ENCODE assay signal across 20 cellular contexts in genomic region chr1:238088891-238089290, GRCh38.
DNase-seq lines count a peak whose midpoint lies in the region; ATAC-seq and TF ChIP-seq lines count a peak whose summit lies in the region.
"Had no signal": no experiment of that assay in that cellular context is flagged by ENCODE, and none has a peak within 500 bp of the region (broad histone marks: within the 10 kb centered on the region; RNA-seq: fewer than 3 reads in every experiment).

No MANE protein-coding gene starts in this region.

- H3K4me3 ChIP-seq in kidney epithelial cell (ENCODE audit: low read depth, low read length) = no peak overlapping the region
- H3K4me3 ChIP-seq: GM12878, left ventricle myocardium inferior had no signal

- peak; percentile 29 for DNase-seq in Caki2 (ENCODE audit: low read depth)
- peak; percentile 16 for DNase-seq in NCI-H1105 treated with DMSO at 0.1 percent for 48 hours (lab: John Stamatoyannopoulos, UW)
- DNase-seq in RWPE1 (ENCODE audit: low spot score) = peak; percentile 3
- peak; percentile 2 for DNase-seq in kidney epithelial cell (ENCODE audit: low read depth)
- no peak for DNase-seq in UCSD-AML1 (lab: John Stamatoyannopoulos, UW; ENCODE audit: unreplicated experiment)
- no peak for DNase-seq in natural killer cell treated with Interleukin-12 subunit alpha and Interleukin-12 subunit beta and Interleukin-15 and Interleukin-18, amount 100 ng/mL, for 72 hours (ENCODE audit: low spot score)
- DNase-seq in left colon = no peak
- no peak for DNase-seq in activated CD4-positive, alpha-beta T cell treated with anti-CD3 and anti-CD28 coated beads, Interleukin-2, amount 10 ng/mL, durations not matched to agents 7 days and 5 days
- DNase-seq: activated CD4-positive, alpha-beta T cell treated with anti-CD3 and anti-CD28 coated beads for 1 hour; activated T-cell treated with anti-CD3 and anti-CD28 coated beads, Interleukin-2, amount 50 U/mL, for 1 hour; cortex of kidney; glutamatergic neuron; left ventricle myocardium inferior; MV-4-11; NCI-H524; Right ventricle myocardium superior; substantia nigra had no signal

- H3K9me3 Mint-ChIP-seq in natural killer cell treated with Interleukin-12 subunit alpha and Interleukin-12 subunit beta and Interleukin-15 and Interleukin-18, amount 100 ng/mL, for 72 hours = peaks cover 18% of the 10 kb centered on the region
- peaks cover 2% of the 10 kb centered on the region for H3K9me3 Mint-ChIP-seq in activated CD4-positive, alpha-beta T cell treated with anti-CD3 and anti-CD28 coated beads, Interleukin-2, amount 10 ng/mL, durations not matched to agents 7 days and 5 days

- no peaks in the 10 kb centered on the region for H3K36me3 Mint-ChIP-seq in natural killer cell treated with Interleukin-12 subunit alpha and Interleukin-12 subunit beta and Interleukin-15 and Interleukin-18, amount 100 ng/mL, for 72 hours
- no peaks in the 10 kb centered on the region for H3K36me3 Mint-ChIP-seq in activated CD4-positive, alpha-beta T cell treated with anti-CD3 and anti-CD28 coated beads, Interleukin-2, amount 10 ng/mL, durations not matched to agents 7 days and 5 days (ENCODE audit: low read depth)

- in situ Hi-C loops in Caki2 (cut with HindIII; ENCODE audit: low pct_unique_long_range_greater_than_20kb, low sequenced_read_pairs) = no loop called here

- H3K27ac ChIP-seq in RWPE1 = no peak overlapping the region
- H3K27ac ChIP-seq: C4-2B, KMS-11, left ventricle myocardium inferior had no signal

- no peak overlapping the region for H3K4me3 Mint-ChIP-seq in natural killer cell treated with Interleukin-12 subunit alpha and Interleukin-12 subunit beta and Interleukin-15 and Interleukin-18, amount 100 ng/mL, for 72 hours
- H3K4me3 Mint-ChIP-seq in activated CD4-positive, alpha-beta T cell treated with anti-CD3 and anti-CD28 coated beads, Interleukin-2, amount 10 ng/mL, durations not matched to agents 7 days and 5 days = no peak overlapping the region

- intact Hi-C loops in left colon (cut with DNase I, micrococcal nuclease) = no loop called here

- H3K36me3 ChIP-seq in kidney epithelial cell (ENCODE audit: control insufficient read depth, insufficient read depth, low read length) = no peaks in the 10 kb centered on the region
- H3K36me3 ChIP-seq: left ventricle myocardium inferior had no signal

- no peak for TF ChIP-seq CTCF in RWPE1 (conservative IDR thresholded peaks at IDR 0.05; ENCODE audit: low read depth)
- TF ChIP-seq CTCF in kidney epithelial cell (IDR thresholded peaks at IDR 0.05; ENCODE audit: insufficient read depth, low read length, poor library complexity, severe bottlenecking) = no peak

- H3K27me3 ChIP-seq in kidney epithelial cell (ENCODE audit: control insufficient read depth, insufficient read depth, low read length) = no peaks in the 10 kb centered on the region

- no peaks in the 10 kb centered on the region for H3K4me1 Mint-ChIP-seq in natural killer cell treated with Interleukin-12 subunit alpha and Interleukin-12 subunit beta and Interleukin-15 and Interleukin-18, amount 100 ng/mL, for 72 hours (ENCODE audit: low read depth in 2 of 2)
- H3K4me1 Mint-ChIP-seq in activated CD4-positive, alpha-beta T cell treated with anti-CD3 and anti-CD28 coated beads, Interleukin-2, amount 10 ng/mL, durations not matched to agents 7 days and 5 days = no peaks in the 10 kb centered on the region

- CTCF ChIA-PET in RWPE1 (lab: Yijun Ruan, JAX) = no interaction called here
- CTCF ChIA-PET in activated CD4-positive, alpha-beta T cell treated with anti-CD3 and anti-CD28 coated beads, Interleukin-2, amount 10 ng/mL, durations not matched to agents 7 days and 5 days (lab: Charles Lee) = interaction anchor here (1.4 kb wide), 1 partner anchor 8 kb away, joined by 3 read pairs; no protein-coding TSS in a partner anchor

- POLR2A ChIA-PET in RWPE1 (lab: Yijun Ruan, JAX; ENCODE audit: low non-redundant PET) = no interaction called here
- POLR2A ChIA-PET in activated CD4-positive, alpha-beta T cell treated with anti-CD3 and anti-CD28 coated beads, Interleukin-2, amount 10 ng/mL, durations not matched to agents 7 days and 5 days (lab: Charles Lee) = no interaction called here

- no peaks in the 10 kb centered on the region for H3K27me3 Mint-ChIP-seq in natural killer cell treated with Interleukin-12 subunit alpha and Interleukin-12 subunit beta and Interleukin-15 and Interleukin-18, amount 100 ng/mL, for 72 hours
- H3K27me3 Mint-ChIP-seq in activated CD4-positive, alpha-beta T cell treated with anti-CD3 and anti-CD28 coated beads, Interleukin-2, amount 10 ng/mL, durations not matched to agents 7 days and 5 days = no peaks in the 10 kb centered on the region

- ATAC-seq in natural killer cell treated with Interleukin-12 subunit alpha and Interleukin-12 subunit beta and Interleukin-15 and Interleukin-18, amount 100 ng/mL, for 72 hours = no peak
- no peak for ATAC-seq in left colon

- no peak overlapping the region for H3K27ac Mint-ChIP-seq in natural killer cell treated with Interleukin-12 subunit alpha and Interleukin-12 subunit beta and Interleukin-15 and Interleukin-18, amount 100 ng/mL, for 72 hours
- no peak overlapping the region for H3K27ac Mint-ChIP-seq in activated CD4-positive, alpha-beta T cell treated with anti-CD3 and anti-CD28 coated beads, Interleukin-2, amount 10 ng/mL, durations not matched to agents 7 days and 5 days

Comparison
In these comparisons a context has a peak if more than half of its experiments do, and no peak if none do; other contexts are left out.
1. DNase-seq: peak in Caki2 (single experiment), NCI-H1105 treated with DMSO at 0.1 percent for 48 hours (single experiment), RWPE1 (single experiment) and kidney epithelial cell (single experiment); none in UCSD-AML1 (single experiment), natural killer cell treated with Interleukin-12 subunit alpha and Interleukin-12 subunit beta and Interleukin-15 and Interleukin-18, amount 100 ng/mL, for 72 hours (single experiment), left colon (0 of 2) and activated CD4-positive, alpha-beta T cell treated with anti-CD3 and anti-CD28 coated beads, Interleukin-2, amount 10 ng/mL, durations not matched to agents 7 days and 5 days (single experiment).